Comparison of ENCODE assay signal across 22 cellular contexts in the genomic region with DNA sequence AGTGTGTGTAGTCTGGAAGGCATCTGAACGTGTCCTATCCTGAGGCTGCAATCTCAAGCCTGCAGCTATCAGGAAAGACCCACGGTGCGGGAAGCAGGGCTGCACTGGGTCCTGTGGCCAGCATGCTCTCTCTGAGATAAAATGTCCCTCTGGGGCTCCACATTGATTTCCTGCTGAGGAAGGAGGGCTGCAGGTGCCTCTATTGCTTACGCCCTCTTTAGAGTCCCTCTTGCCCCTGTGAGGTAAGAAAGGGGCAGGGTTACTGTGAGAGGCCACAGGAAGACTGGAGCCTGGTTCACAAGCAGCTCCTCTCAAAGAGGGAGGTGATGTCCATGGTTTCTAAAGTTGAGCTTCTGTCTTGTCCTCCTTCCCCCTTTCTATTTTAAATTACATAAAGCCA.
"Had no signal": no experiment of that assay in that cellular context is flagged by ENCODE, and none has a peak within 500 bp of the region (broad histone marks: within the 10 kb centered on the region; RNA-seq: fewer than 3 reads in every experiment).

No MANE protein-coding gene starts in this region.

- H3K27ac ChIP-seq: adrenal gland, breast epithelium, gastrocnemius medialis, heart right ventricle, neutrophil, parathyroid adenoma, right lobe of liver, VCaP had no signal

- H3K4me1 Mint-ChIP-seq: naive thymus-derived CD8-positive, alpha-beta T cell; stimulated activated naive B cell treated with anti-CD40 and anti-IgM and Interleukin-4, amounts not matched to agents 10 μg/mL and 1 μg/mL and 100 μg/mL, for 72 hours had no signal

- H3K4me1 ChIP-seq: adrenal gland, gastrocnemius medialis, heart right ventricle, parathyroid adenoma, right lobe of liver had no signal

- FAIRE-seq: astrocyte had no signal

- ATAC-seq: activated naive CD4-positive, alpha-beta T cell treated with anti-CD3 and anti-CD28 coated beads, Interleukin-2, amount 50 U/mL, for 72 hours; esophagus mucosa; gastrocnemius medialis; heart right ventricle; left cardiac atrium; naive thymus-derived CD8-positive, alpha-beta T cell; right lobe of liver; stimulated activated naive B cell treated with anti-CD40 and anti-IgM and Interleukin-4, amounts not matched to agents 10 μg/mL and 1 μg/mL and 100 μg/mL, for 72 hours had no signal

- DNase-seq: activated CD4-positive, alpha-beta T cell treated with anti-CD3 and anti-CD28 coated beads for 1 hour; activated CD8-positive, alpha-beta memory T cell treated with anti-CD3 and anti-CD28 coated beads for 24 hours; activated CD8-positive, alpha-beta memory T cell treated with anti-CD3 and anti-CD28 coated beads, Interleukin-2, amount 50 U/mL, for 48 hours; activated gamma-delta T cell treated with Interleukin-2 at 50 U/mL for 16 hours; adrenal gland; cerebellar nuclear complex; cortex of kidney; gastrocnemius medialis; heart right ventricle; left cardiac atrium; naive thymus-derived CD8-positive, alpha-beta T cell; right lobe of liver; stimulated activated CD4-positive, alpha-beta T cell treated with anti-CD3 and anti-CD28 coated beads, Interleukin-4, amount 100 ng/mL, for 4 hours; stimulated activated naive B cell treated with anti-CD40 and anti-IgM and Interleukin-4, amounts not matched to agents 10 μg/mL and 1 μg/mL and 100 μg/mL, for 72 hours had no signal

- H3K9me3 ChIP-seq: adrenal gland, breast epithelium, gastrocnemius medialis, heart right ventricle, neutrophil, right lobe of liver had no signal

- H3K9me3 Mint-ChIP-seq: activated naive CD4-positive, alpha-beta T cell treated with anti-CD3 and anti-CD28 coated beads, Interleukin-2, amount 50 U/mL, for 72 hours; naive thymus-derived CD8-positive, alpha-beta T cell; stimulated activated naive B cell treated with anti-CD40 and anti-IgM and Interleukin-4, amounts not matched to agents 10 μg/mL and 1 μg/mL and 100 μg/mL, for 72 hours had no signal

- H3K27me3 ChIP-seq: adrenal gland, breast epithelium, gastrocnemius medialis, heart right ventricle, neutrophil, right lobe of liver had no signal

- H3K36me3 ChIP-seq: adrenal gland, breast epithelium, neutrophil, right lobe of liver had no signal

- H3K4me3 ChIP-seq: adrenal gland, breast epithelium, gastrocnemius medialis, heart right ventricle, right lobe of liver, smooth muscle cell had no signal

- H3K36me3 Mint-ChIP-seq: activated naive CD4-positive, alpha-beta T cell treated with anti-CD3 and anti-CD28 coated beads, Interleukin-2, amount 50 U/mL, for 72 hours; stimulated activated naive B cell treated with anti-CD40 and anti-IgM and Interleukin-4, amounts not matched to agents 10 μg/mL and 1 μg/mL and 100 μg/mL, for 72 hours had no signal

- H3K4me3 Mint-ChIP-seq: naive thymus-derived CD8-positive, alpha-beta T cell; stimulated activated naive B cell treated with anti-CD40 and anti-IgM and Interleukin-4, amounts not matched to agents 10 μg/mL and 1 μg/mL and 100 μg/mL, for 72 hours had no signal

- H2AFZ ChIP-seq: parathyroid adenoma had no signal

- H3K9ac ChIP-seq: parathyroid adenoma had no signal

- H3K27ac Mint-ChIP-seq: activated naive CD4-positive, alpha-beta T cell treated with anti-CD3 and anti-CD28 coated beads, Interleukin-2, amount 50 U/mL, for 72 hours; stimulated activated naive B cell treated with anti-CD40 and anti-IgM and Interleukin-4, amounts not matched to agents 10 μg/mL and 1 μg/mL and 100 μg/mL, for 72 hours had no signal

- H3K79me2 ChIP-seq: parathyroid adenoma had no signal
